In genomic region chr19:34733826-34734600, GRCh38 we compare ENCODE assay signal across 8 cellular contexts. TPM values are rescaled to one million over a fixed set of nuclear protein-coding genes. Genes with fewer than 3 reads are reported as not detected.
DNase-seq lines count a peak whose midpoint lies in the region; ATAC-seq, FAIRE-seq and TF ChIP-seq lines count a peak whose summit lies in the region.

Gene ZNF181 (plus strand): TSS chr19:34734243. CDS start chr19:34735038, 795 bp downstream.

- WGBS in HUES64, result under 1% methylated on average over 69 of the region's 69 CpGs

- no peaks in the 10 kb centered on the region for H3K27me3 ChIP-seq in HUES64 (ENCODE audit: insufficient read depth, low read length)
- H3K27me3 ChIP-seq in OCI-LY3 (ENCODE audit: low read depth, low read length), result no peaks in the 10 kb centered on the region
- no peaks in the 10 kb centered on the region for H3K27me3 ChIP-seq in mucosa of rectum (ENCODE audit: control insufficient read depth in 2 of 2, insufficient read depth in 2 of 2, low read length in 2 of 2)

- TF ChIP-seq CTCF in D721Med (IDR thresholded peaks at IDR 0.05; ENCODE audit: insufficient read depth, missing control alignments), result no peak
- TF ChIP-seq CTCF in OCI-LY3 (IDR thresholded peaks at IDR 0.05; ENCODE audit: low read depth, low read length), result no peak
- TF ChIP-seq CTCF in epithelial cell of proximal tubule (conservative IDR thresholded peaks at IDR 0.05; ENCODE audit: low read depth, low read length), result no peak

- H3K9ac ChIP-seq in HUES64 (ENCODE audit: low read depth, low read length), result peak within 1 kb of the TSS; percentile 79
- H3K9ac ChIP-seq in OCI-LY3 (ENCODE audit: low read length), result peak within 1 kb of the TSS; percentile 69
- H3K9ac ChIP-seq in mucosa of rectum (ENCODE audit: low read depth in 1 of 2, low read length in 2 of 2), result peak within 1 kb of the TSS; percentile 94 to 96

- DNase-seq in D721Med (ENCODE audit: insufficient read length, low spot score) (peak; percentile 76), activated T-cell treated with anti-CD3 and anti-CD28 coated beads for 4 hours (peak; percentile 75), epithelial cell of proximal tubule (ENCODE audit: low read depth) (peak; percentile 69)
- peak; percentile 65 to 69 for DNase-seq in stimulated activated CD8-positive, alpha-beta memory T cell treated with anti-CD3 and anti-CD28 coated beads, Interleukin-4, amount 100 ng/mL, for 4 hours (ENCODE audit: low read depth in 2 of 2, low spot score in 1 of 2)

- H3K27ac ChIP-seq in HUES64 (ENCODE audit: low read depth, low read length), result peak within 1 kb of the TSS; percentile 96
- peak within 1 kb of the TSS; percentile 51 for H3K27ac ChIP-seq in OCI-LY3 (ENCODE audit: low read length)
- peak within 1 kb of the TSS; percentile 98 to 99 for H3K27ac ChIP-seq in mucosa of rectum (ENCODE audit: low read depth in 2 of 2, low read length in 2 of 2)

- H3K4me2 ChIP-seq in OCI-LY3 (ENCODE audit: low read length), result peak within 1 kb of the TSS; percentile 81

- H4K20me1 ChIP-seq in OCI-LY3 (ENCODE audit: insufficient read depth, low read length), result no peaks in the 10 kb centered on the region

- peak; percentile 74 for ATAC-seq in GM21515 (IDR thresholded peaks at IDR 0.05; ENCODE audit: unreplicated experiment)

- FAIRE-seq in D721Med (lab: Jason Lieb, UNC), result no peak

- 0 out of 2 replicates have a peak, but pooled peaks cover 7% of the 10 kb centered on the region for H3K36me3 ChIP-seq in HUES64 (ENCODE audit: insufficient read depth, low read length)
- peaks cover 10% of the 10 kb centered on the region for H3K36me3 ChIP-seq in OCI-LY3 (replicated peaks; ENCODE audit: low read depth, low read length)
- H3K36me3 ChIP-seq in mucosa of rectum (ENCODE audit: control insufficient read depth in 2 of 2, insufficient read depth in 2 of 2, low read length in 2 of 2), result peaks cover 3 to 29% of the 10 kb centered on the region in 2 donors

- H3K4me1 ChIP-seq in HUES64 (ENCODE audit: insufficient read depth, low read length), result 0 out of 2 replicates have a peak, but pooled peaks cover 3% of the 10 kb centered on the region
- 0 out of 2 replicates have a peak, but pooled peaks cover 3% of the 10 kb centered on the region for H3K4me1 ChIP-seq in OCI-LY3 (ENCODE audit: low read length)
- peaks cover 15 to 16% of the 10 kb centered on the region in 2 donors for H3K4me1 ChIP-seq in mucosa of rectum (ENCODE audit: control insufficient read depth in 2 of 2, insufficient read depth in 2 of 2, low read length in 2 of 2)

- H3K9me3 ChIP-seq in HUES64 (ENCODE audit: insufficient read depth, low read depth, low read length) (no peaks in the 10 kb centered on the region), OCI-LY3 (ENCODE audit: insufficient read depth, low read length) (no peaks in the 10 kb centered on the region), mucosa of rectum (ENCODE audit: control insufficient read depth in 2 of 2, low read length in 2 of 2) (peaks cover 9 to 12% of the 10 kb centered on the region in 2 donors)

- H2AFZ ChIP-seq in OCI-LY3 (ENCODE audit: low read depth, low read length), result peak within 1 kb of the TSS; percentile 98

- H3K79me2 ChIP-seq in OCI-LY3 (ENCODE audit: low read length), result no peaks in the 10 kb centered on the region

- H3K4me3 ChIP-seq in HUES64 (ENCODE audit: low read length), result peak within 1 kb of the TSS; percentile 83
- H3K4me3 ChIP-seq in OCI-LY3 (ENCODE audit: low read length), result peak within 1 kb of the TSS; percentile 90
- H3K4me3 ChIP-seq in epithelial cell of proximal tubule (ENCODE audit: low read depth, low read length), result peak within 1 kb of the TSS; percentile 72
- peak within 1 kb of the TSS; percentile 90 to 98 for H3K4me3 ChIP-seq in mucosa of rectum (ENCODE audit: low read length in 2 of 2)

RNA-seq across cellular contexts. Expression of gene ZNF181, which starts in this region (rescaled TPM):
- 10.7 TPM for polyA plus RNA-seq in HUES64 (2013, experiment 1 of 2)
- polyA plus RNA-seq in HUES64 (2013, experiment 2 of 2), result 9.9 TPM
- total RNA-seq in epithelial cell of proximal tubule, result 5.1 and 5.6 TPM in 2 replicates

Comparison
In these comparisons a context has a peak if more than half of its experiments do, and no peak if none do; other contexts are left out.
1. Peak in every context shown above with its lines: DNase-seq, ATAC-seq, H3K4me3 ChIP-seq and H3K27ac ChIP-seq.